Comparison of ENCODE assay signal across 10 cellular contexts in genomic region chr14:51396222-51396815, GRCh38.
DNase-seq lines count a peak whose midpoint lies in the region; ATAC-seq, FAIRE-seq and TF ChIP-seq lines count a peak whose summit lies in the region.
"Had no signal": no experiment of that assay in that cellular context is flagged by ENCODE, and none has a peak within 500 bp of the region (broad histone marks: within the 10 kb centered on the region; RNA-seq: fewer than 3 reads in every experiment).

No MANE protein-coding gene starts in this region.

- DNase-seq in A549 (ENCODE audit: low read depth in 1 of 2, low spot score in 1 of 2), result peak; percentile 40 to 74
- peak; percentile 90 to 98 for DNase-seq in NCI-H524 (lab: John Stamatoyannopoulos, UW)
- no peak for DNase-seq in endothelial cell (ENCODE audit: low spot score)
- DNase-seq in OCI-M2 (lab: John Stamatoyannopoulos, UW; ENCODE audit: unreplicated experiment), result no peak
- DNase-seq in NCI-H510A (lab: John Stamatoyannopoulos, UW), result no peak
- DNase-seq: NCI-H526 had no signal

- 2% methylated on average over 11 of the region's 11 CpGs for whole genome bisulfite sequencing in A549 (ENCODE audit: missing lambda C conversion rate)

- ATAC-seq in A549 (peak; percentile 73 to 75), GM18858 (IDR thresholded peaks at IDR 0.05; ENCODE audit: unreplicated experiment) (no peak), HG03571 (IDR thresholded peaks at IDR 0.05; ENCODE audit: unreplicated experiment) (no peak)

- H3K4me1 Mint-ChIP-seq in endothelial cell (ENCODE audit: unreplicated experiment), result peaks cover 48% of the 10 kb centered on the region
- peaks cover 49% of the 10 kb centered on the region for H3K4me1 Mint-ChIP-seq in nephron

- peaks cover 4% of the 10 kb centered on the region for H3K27me3 Mint-ChIP-seq in endothelial cell (ENCODE audit: unreplicated experiment)
- H3K27me3 Mint-ChIP-seq in nephron (ENCODE audit: low read depth), result no peaks in the 10 kb centered on the region

- H3K4me1 ChIP-seq in A549, result peaks cover 53% of the 10 kb centered on the region
- H3K4me1 ChIP-seq: BLaER1 had no signal

- no peak overlapping the region for H3K4me3 ChIP-seq in A549
- H3K4me3 ChIP-seq: BLaER1 had no signal

- TF ChIP-seq POLR2A in A549 (IDR thresholded peaks at IDR 0.05; ENCODE audit: low read length), result no peak

- H3K4me2 ChIP-seq in A549, result peak overlapping the region; percentile 58
- H3K4me2 ChIP-seq: BLaER1 had no signal

- H3K9me3 ChIP-seq in A549, result no peaks in the 10 kb centered on the region
- H3K9me3 ChIP-seq: BLaER1 had no signal

- H3K27ac ChIP-seq in A549, result peak overlapping the region; percentile 84 to 88
- H3K27ac ChIP-seq: BLaER1 had no signal

- TF ChIP-seq CTCF in A549 (IDR thresholded peaks at IDR 0.05) (no peak), endothelial cell (IDR thresholded peaks at IDR 0.05; ENCODE audit: unreplicated experiment) (no peak), nephron (IDR thresholded peaks at IDR 0.05; ENCODE audit: unreplicated experiment in 3 of 3) (no peak)

- H3K27ac Mint-ChIP-seq in endothelial cell (ENCODE audit: unreplicated experiment) (peak overlapping the region; percentile 84), nephron (peak overlapping the region; percentile 60 to 77 (median 70))

- no peak overlapping the region for H3K4me3 Mint-ChIP-seq in endothelial cell (ENCODE audit: unreplicated experiment)
- H3K4me3 Mint-ChIP-seq in nephron, result no peak overlapping the region

- peak; percentile 15 to 30; a peak in 1 of 5 replicates for TF ChIP-seq RAD21 in A549 (conservative IDR thresholded peaks at IDR 0.05 in 1 of 2, IDR thresholded peaks at IDR 0.05 in 1 of 2)

- no peak for FAIRE-seq in A549 (lab: Jason Lieb, UNC)

- H3K9me3 Mint-ChIP-seq in endothelial cell (ENCODE audit: unreplicated experiment) (no peaks in the 10 kb centered on the region), nephron (no peaks in the 10 kb centered on the region)

- POLR2A ChIA-PET in A549 (lab: Yijun Ruan, JAX), result interaction anchor here (0.5 to 1.6 kb wide), 3 partner anchors 12 to 526 kb away, joined by 3 to 6 read pairs (median 5); partner anchors contain the start of gene FRMD6

- no peaks in the 10 kb centered on the region for H3K36me3 Mint-ChIP-seq in endothelial cell (ENCODE audit: low read depth, unreplicated experiment)
- no peaks in the 10 kb centered on the region for H3K36me3 Mint-ChIP-seq in nephron (ENCODE audit: low read depth)

- TF ChIP-seq EP300 in A549 (IDR thresholded peaks at IDR 0.05), result peak; percentile 23 to 58; a peak in 2 of 5 replicates

- CTCF ChIA-PET in A549 (lab: Yijun Ruan, JAX), result interaction anchor here (1.0 to 4.0 kb wide), 3 partner anchors 113 to 256 kb away, joined by 3 to 13 read pairs (median 5); no protein-coding TSS in a partner anchor

TF ChIP-seq in A549, 52 proteins besides CTCF, POLR2A, EP300 and RAD21:
- TF ChIP-seq PBX3 (IDR thresholded peaks at IDR 0.05) (no peak; the same call in 1 of the 2 replicates), FOSL2 (IDR thresholded peaks at IDR 0.05) (peak; percentile 53; the same call in 1 of the 2 replicates), FOSL2 (CRISPR knock-in tag; IDR thresholded peaks at IDR 0.05) (peak; percentile 74), BHLHE40 (IDR thresholded peaks at IDR 0.05; ENCODE audit: low read depth, low read length) (no peak), ZC3H11A (IDR thresholded peaks at IDR 0.05) (no peak), RARB (CRISPR knock-in tag; IDR thresholded peaks at IDR 0.05) (no peak), SMC3 (IDR thresholded peaks at IDR 0.05) (peak; percentile 20; the same call in 1 of the 3 replicates), MAX (IDR thresholded peaks at IDR 0.05) (peak; percentile 53; the same call in 1 of the 2 replicates), BCL3 (IDR thresholded peaks at IDR 0.05) (no peak), TFCP2L1 (CRISPR knock-in tag; IDR thresholded peaks at IDR 0.05) (no peak), GATA3 (IDR thresholded peaks at IDR 0.05; ENCODE audit: borderline replicate concordance) (peak; percentile 35; the same call in 1 of the 2 replicates), ELK1 (IDR thresholded peaks at IDR 0.05; ENCODE audit: low read depth, low read length) (no peak), NPAS2 (CRISPR knock-in tag; IDR thresholded peaks at IDR 0.05; ENCODE audit: borderline replicate concordance) (no peak), HEYL (CRISPR knock-in tag; IDR thresholded peaks at IDR 0.05) (no peak), JUNB (IDR thresholded peaks at IDR 0.05) (peak; percentile 82), E2F6 (IDR thresholded peaks at IDR 0.05; ENCODE audit: borderline replicate concordance, low read depth) (peak; percentile 34; the same call in 1 of the 2 replicates), ZFP36 (IDR thresholded peaks at IDR 0.05; ENCODE audit: borderline replicate concordance, partially characterized antibody) (no peak), ZNF302 (CRISPR knock-in tag; IDR thresholded peaks at IDR 0.05) (no peak), RFX5 (IDR thresholded peaks at IDR 0.05) (no peak), MAFK (IDR thresholded peaks at IDR 0.05; ENCODE audit: partially characterized antibody) (no peak), JUN (IDR thresholded peaks at IDR 0.05) (peak; percentile 27 to 33; a peak in 3 of 5 replicates)

Comparison
In these comparisons a context has a peak if more than half of its experiments do, and no peak if none do; other contexts are left out.
1. ATAC-seq: peak in A549 (2 of 2); none in GM18858 (single experiment) and HG03571 (single experiment).
2. DNase-seq: peak in A549 (2 of 2) and NCI-H524 (2 of 2); none in endothelial cell (single experiment), OCI-M2 (single experiment) and NCI-H510A (single experiment).